Comparison of ENCODE assay signal across 8 cellular contexts in genomic region chr16:4613636-4614570, GRCh38. TPM values are rescaled to one million over a fixed set of nuclear protein-coding genes. Genes with fewer than 3 reads are reported as not detected.
DNase-seq lines count a peak whose midpoint lies in the region; ATAC-seq and TF ChIP-seq lines count a peak whose summit lies in the region.

No MANE protein-coding gene starts in this region.

- H3K4me3 ChIP-seq in MM.1S (ENCODE audit: low read length), result peak overlapping the region; percentile 85

- H3F3A ChIP-seq in MM.1S (ENCODE audit: insufficient read depth, low read length), result peaks cover 17% of the 10 kb centered on the region; the same call in 1 of the 2 replicates

- peaks cover 27% of the 10 kb centered on the region for H3K79me2 ChIP-seq in MM.1S (ENCODE audit: low read length)

- H3K36me3 ChIP-seq in MM.1S (replicated peaks; ENCODE audit: insufficient read depth, low read length), result no peaks in the 10 kb centered on the region

- peaks cover 2% of the 10 kb centered on the region for H3K27me3 Mint-ChIP-seq in activated T-helper 1 cell treated with anti-CD3 and anti-CD28 coated beads, Interleukin-12 subunit alpha, Interleukin-12 subunit beta, Interleukin-2, Interleukin-4 antibody, amounts not matched to agents 30 ng/mL and 10 ng/mL and 1 ng/mL, durations not matched to agents 14 hours and 24 hours and 36 hours (ENCODE audit: insufficient read depth)

- peak overlapping the region; percentile 96 for H3K4me2 ChIP-seq in MM.1S (ENCODE audit: low read depth, low read length)

- H3K9me3 ChIP-seq in MM.1S (replicated peaks; ENCODE audit: insufficient read depth, low read length), result no peaks in the 10 kb centered on the region

- peaks cover 16% of the 10 kb centered on the region for H3K4me1 Mint-ChIP-seq in activated T-helper 1 cell treated with anti-CD3 and anti-CD28 coated beads, Interleukin-12 subunit alpha, Interleukin-12 subunit beta, Interleukin-2, Interleukin-4 antibody, amounts not matched to agents 30 ng/mL and 10 ng/mL and 1 ng/mL, durations not matched to agents 14 hours and 24 hours and 36 hours (ENCODE audit: low read depth)

- H3K4me1 ChIP-seq in MM.1S (ENCODE audit: low read length), result peaks cover 18% of the 10 kb centered on the region

- DNase-seq in ELR (ENCODE audit: low read depth) (peak; percentile 54), MM.1S (no peak), germinal center (ENCODE audit: low spot score) (peak; percentile 28), retina (peak; percentile 64), SIG-M5 treated with dmso at 0.1 percent for 504 hours (lab: John Stamatoyannopoulos, UW; ENCODE audit: unreplicated experiment) (no peak), OCI-M2 (lab: John Stamatoyannopoulos, UW; ENCODE audit: unreplicated experiment) (no peak)
- no peak for DNase-seq in activated T-helper 1 cell treated with anti-CD3 and anti-CD28 coated beads, Interleukin-12 subunit alpha, Interleukin-12 subunit beta, Interleukin-2, Interleukin-4 antibody, amounts not matched to agents 30 ng/mL and 10 ng/mL and 1 ng/mL, durations not matched to agents 14 hours and 24 hours and 36 hours (ENCODE audit: low spot score)

- intact Hi-C loops in activated T-helper 1 cell treated with anti-CD3 and anti-CD28 coated beads, Interleukin-12 subunit alpha, Interleukin-12 subunit beta, Interleukin-2, Interleukin-4 antibody, amounts not matched to agents 30 ng/mL and 10 ng/mL and 1 ng/mL, durations not matched to agents 14 hours and 24 hours and 36 hours (cut with micrococcal nuclease), result loop anchor here (1.0 to 2.0 kb wide), 3 partner anchors 46 to 153 kb away; partner anchors contain the start of gene ZNF500

- ATAC-seq in GM21825 (IDR thresholded peaks at IDR 0.05; ENCODE audit: unreplicated experiment), result no peak

- H4K20me1 ChIP-seq in MM.1S (ENCODE audit: insufficient read depth, low read length), result no peaks in the 10 kb centered on the region

- H3K27ac Mint-ChIP-seq in activated T-helper 1 cell treated with anti-CD3 and anti-CD28 coated beads, Interleukin-12 subunit alpha, Interleukin-12 subunit beta, Interleukin-2, Interleukin-4 antibody, amounts not matched to agents 30 ng/mL and 10 ng/mL and 1 ng/mL, durations not matched to agents 14 hours and 24 hours and 36 hours, result no peak overlapping the region

- no peak overlapping the region for H3K27ac ChIP-seq in MM.1S (ENCODE audit: low read length)

- H3K9me2 ChIP-seq in MM.1S (replicated peaks; ENCODE audit: insufficient read depth, low read length), result no peaks in the 10 kb centered on the region

- H3K9me3 Mint-ChIP-seq in activated T-helper 1 cell treated with anti-CD3 and anti-CD28 coated beads, Interleukin-12 subunit alpha, Interleukin-12 subunit beta, Interleukin-2, Interleukin-4 antibody, amounts not matched to agents 30 ng/mL and 10 ng/mL and 1 ng/mL, durations not matched to agents 14 hours and 24 hours and 36 hours, result no peaks in the 10 kb centered on the region

- no peaks in the 10 kb centered on the region for H3K36me3 Mint-ChIP-seq in activated T-helper 1 cell treated with anti-CD3 and anti-CD28 coated beads, Interleukin-12 subunit alpha, Interleukin-12 subunit beta, Interleukin-2, Interleukin-4 antibody, amounts not matched to agents 30 ng/mL and 10 ng/mL and 1 ng/mL, durations not matched to agents 14 hours and 24 hours and 36 hours (ENCODE audit: low read depth)

- H3K27me3 ChIP-seq in MM.1S (replicated peaks; ENCODE audit: insufficient read depth, low read length), result no peaks in the 10 kb centered on the region

- H3K9ac ChIP-seq in MM.1S (ENCODE audit: low read length), result peak overlapping the region; percentile 62

- no peak for TF ChIP-seq CTCF in MM.1S (IDR thresholded peaks at IDR 0.05; ENCODE audit: low read length)

- H2AFZ ChIP-seq in MM.1S (ENCODE audit: low read length), result peak overlapping the region; percentile 26; the same call in 1 of the 2 replicates

- peak overlapping the region; percentile 78 for H3K4me3 Mint-ChIP-seq in activated T-helper 1 cell treated with anti-CD3 and anti-CD28 coated beads, Interleukin-12 subunit alpha, Interleukin-12 subunit beta, Interleukin-2, Interleukin-4 antibody, amounts not matched to agents 30 ng/mL and 10 ng/mL and 1 ng/mL, durations not matched to agents 14 hours and 24 hours and 36 hours

RNA-seq across cellular contexts. Expression of gene UBALD1, which starts 0.8 kb away (rescaled TPM):
- total RNA-seq in activated T-helper 1 cell treated with anti-CD3 and anti-CD28 coated beads, Interleukin-12 subunit alpha, Interleukin-12 subunit beta, Interleukin-2, Interleukin-4 antibody, amounts not matched to agents 30 ng/mL and 10 ng/mL and 1 ng/mL, durations not matched to agents 14 hours and 24 hours and 36 hours, result 23.1 and 26.2 TPM in 2 replicates

RNA-seq across cellular contexts. Expression of gene MGRN1, which starts 10.7 kb away (rescaled TPM):
- total RNA-seq in activated T-helper 1 cell treated with anti-CD3 and anti-CD28 coated beads, Interleukin-12 subunit alpha, Interleukin-12 subunit beta, Interleukin-2, Interleukin-4 antibody, amounts not matched to agents 30 ng/mL and 10 ng/mL and 1 ng/mL, durations not matched to agents 14 hours and 24 hours and 36 hours, result 110 and 119 TPM in 2 replicates

RNA-seq across cellular contexts. Expression of gene C16orf96, which starts 57.8 kb away (rescaled TPM):
- 0.17 TPM in 1 of 2 replicates, not detected in the other for total RNA-seq in activated T-helper 1 cell treated with anti-CD3 and anti-CD28 coated beads, Interleukin-12 subunit alpha, Interleukin-12 subunit beta, Interleukin-2, Interleukin-4 antibody, amounts not matched to agents 30 ng/mL and 10 ng/mL and 1 ng/mL, durations not matched to agents 14 hours and 24 hours and 36 hours

Comparison
In these comparisons a context has a peak if more than half of its experiments do, and no peak if none do; other contexts are left out.
1. DNase-seq: peak in ELR (single experiment), germinal center (single experiment) and retina (single experiment); none in MM.1S (single experiment), activated T-helper 1 cell treated with anti-CD3 and anti-CD28 coated beads, Interleukin-12 subunit alpha, Interleukin-12 subunit beta, Interleukin-2, Interleukin-4 antibody, amounts not matched to agents 30 ng/mL and 10 ng/mL and 1 ng/mL, durations not matched to agents 14 hours and 24 hours and 36 hours (single experiment), SIG-M5 treated with dmso at 0.1 percent for 504 hours (single experiment) and OCI-M2 (single experiment).